ENCODE assay signal across 10 cellular contexts in genomic region chr12:94768398-94769039, GRCh38.
A peak's percentile ranks its signal among the peaks of the same experiment; 100 is the strongest.
DNase-seq lines count a peak whose midpoint lies in the region; ATAC-seq lines count a peak whose summit lies in the region.
"Had no signal": no experiment of that assay in that cellular context is flagged by ENCODE, and none has a peak within 500 bp of the region (broad histone marks: within the 10 kb centered on the region; RNA-seq: fewer than 3 reads in every experiment).

No MANE protein-coding gene starts in this region.

- peaks cover 15 to 28% of the 10 kb centered on the region in 2 donors for H3K27me3 Mint-ChIP-seq in natural killer cell treated with Interleukin-12 subunit alpha and Interleukin-12 subunit beta and Interleukin-15 and Interleukin-18, amount 100 ng/mL, for 72 hours

- H3K9me3 Mint-ChIP-seq in natural killer cell treated with Interleukin-12 subunit alpha and Interleukin-12 subunit beta and Interleukin-15 and Interleukin-18, amount 100 ng/mL, for 72 hours = no peaks in the 10 kb centered on the region

- H3K9ac ChIP-seq in Karpas-422 (ENCODE audit: low read length) = peak overlapping the region; percentile 63

- H3K36me3 ChIP-seq in Karpas-422 (ENCODE audit: insufficient read depth, low read length) = no peaks in the 10 kb centered on the region

- H3K4me3 ChIP-seq in Karpas-422 (ENCODE audit: low read length) = peak overlapping the region; percentile 62

- peaks cover 38% of the 10 kb centered on the region for H3K4me1 ChIP-seq in Karpas-422 (ENCODE audit: low read length)

- peaks cover 0 to 13% of the 10 kb centered on the region in 2 donors for H3K4me1 Mint-ChIP-seq in natural killer cell treated with Interleukin-12 subunit alpha and Interleukin-12 subunit beta and Interleukin-15 and Interleukin-18, amount 100 ng/mL, for 72 hours (ENCODE audit: low read depth in 2 of 2)

- no peaks in the 10 kb centered on the region for H3K9me2 ChIP-seq in Karpas-422 (replicated peaks; ENCODE audit: insufficient read depth, low read length)

- no peak overlapping the region for H3K27ac Mint-ChIP-seq in natural killer cell treated with Interleukin-12 subunit alpha and Interleukin-12 subunit beta and Interleukin-15 and Interleukin-18, amount 100 ng/mL, for 72 hours

- peak overlapping the region; percentile 31; the same call in 1 of the 2 replicates for H2AFZ ChIP-seq in Karpas-422 (ENCODE audit: low read length)

- peak overlapping the region; percentile 96 for H3K27ac ChIP-seq in Karpas-422 (ENCODE audit: low read length)

- H3K27me3 ChIP-seq in Karpas-422 (ENCODE audit: low read length) = no peaks in the 10 kb centered on the region

- H3K79me2 ChIP-seq in Karpas-422 (ENCODE audit: low read length) = no peaks in the 10 kb centered on the region

- peak overlapping the region; percentile 76 for H3K4me2 ChIP-seq in Karpas-422 (ENCODE audit: low read depth, low read length, poor library complexity, severe bottlenecking)

- no peaks in the 10 kb centered on the region for H3K9me3 ChIP-seq in Karpas-422 (ENCODE audit: low read length)

- no peak overlapping the region for H3K4me3 Mint-ChIP-seq in natural killer cell treated with Interleukin-12 subunit alpha and Interleukin-12 subunit beta and Interleukin-15 and Interleukin-18, amount 100 ng/mL, for 72 hours

- H3K36me3 Mint-ChIP-seq in natural killer cell treated with Interleukin-12 subunit alpha and Interleukin-12 subunit beta and Interleukin-15 and Interleukin-18, amount 100 ng/mL, for 72 hours = no peaks in the 10 kb centered on the region

- no peaks in the 10 kb centered on the region for H4K20me1 ChIP-seq in Karpas-422 (ENCODE audit: insufficient read depth, low read depth, low read length)

- DNase-seq in Karpas-422 = peak; percentile 86
- peak; percentile 30 for DNase-seq in retina
- no peak for DNase-seq in natural killer cell treated with Interleukin-12 subunit alpha and Interleukin-12 subunit beta and Interleukin-15 and Interleukin-18, amount 100 ng/mL, for 72 hours (ENCODE audit: low spot score)
- DNase-seq in NCI-H82 (lab: John Stamatoyannopoulos, UW) = no peak
- DNase-seq in HPDE6-E6E7 (ENCODE audit: extremely low spot score) = no peak
- DNase-seq: activated gamma-delta T cell, mammary epithelial cell had no signal

- ATAC-seq in GM19043 (IDR thresholded peaks at IDR 0.05; ENCODE audit: low read depth, unreplicated experiment) (peak; percentile 54), HG02759 (IDR thresholded peaks at IDR 0.05; ENCODE audit: unreplicated experiment) (peak; percentile 68), esophagus mucosa (no peak)
- no peak for ATAC-seq in natural killer cell treated with Interleukin-12 subunit alpha and Interleukin-12 subunit beta and Interleukin-15 and Interleukin-18, amount 100 ng/mL, for 72 hours

Comparison
In these comparisons a context has a peak if more than half of its experiments do, and no peak if none do; other contexts are left out.
1. ATAC-seq: peak in GM19043 (single experiment) and HG02759 (single experiment); none in natural killer cell treated with Interleukin-12 subunit alpha and Interleukin-12 subunit beta and Interleukin-15 and Interleukin-18, amount 100 ng/mL, for 72 hours (0 of 2) and esophagus mucosa (single experiment).
2. DNase-seq: peak in Karpas-422 (single experiment) and retina (single experiment); none in natural killer cell treated with Interleukin-12 subunit alpha and Interleukin-12 subunit beta and Interleukin-15 and Interleukin-18, amount 100 ng/mL, for 72 hours (single experiment), NCI-H82 (single experiment) and HPDE6-E6E7 (single experiment).